ENCODE assay signal across 9 cellular contexts in genomic region chr19:44943801-44944249, GRCh38. TPM values are rescaled to one million over a fixed set of nuclear protein-coding genes. Genes with fewer than 3 reads are reported as not detected.
DNase-seq lines count a peak whose midpoint lies in the region; ATAC-seq and TF ChIP-seq lines count a peak whose summit lies in the region.
"Had no signal": no experiment of that assay in that cellular context is flagged by ENCODE, and none has a peak within 500 bp of the region (broad histone marks: within the 10 kb centered on the region; RNA-seq: fewer than 3 reads in every experiment).

No MANE protein-coding gene starts in this region.

- TF ChIP-seq CTCF in HL-60 (IDR thresholded peaks at IDR 0.05; ENCODE audit: insufficient read depth, low read length) (no peak), dorsolateral prefrontal cortex (IDR thresholded peaks at IDR 0.05 in 54 of 56, conservative IDR thresholded peaks at IDR 0.05 in 2 of 56; ENCODE audit: low read depth in 1 of 56, partially characterized antibody in 56 of 56) (no peak)

- DNase-seq in HL-60 (ENCODE audit: low read depth in 1 of 2, low spot score in 1 of 2) (peak; percentile 67 to 85), dorsolateral prefrontal cortex (peak in 9 of 10 donors; percentile 24 to 64 (median 57)), sciatic nerve (ENCODE audit: low spot score) (peak; percentile 81), NCI-H1436 treated with DMSO at 0.1 percent for 48 hours (lab: John Stamatoyannopoulos, UW) (no peak)
- no peak for DNase-seq in NK-92 treated with Interleukin-12 subunit alpha and Interleukin-12 subunit beta, amount 100 ng/mL, for 24 hours (lab: John Stamatoyannopoulos, UW)
- no peak for DNase-seq in activated naive CD4-positive, alpha-beta T cell (lab: John Stamatoyannopoulos, UW)

- H3K27me3 ChIP-seq in HL-60 (ENCODE audit: insufficient read depth, poor library complexity, severe bottlenecking) (no peaks in the 10 kb centered on the region), dorsolateral prefrontal cortex (no peaks in the 10 kb centered on the region)

- ATAC-seq in GM18511 (IDR thresholded peaks at IDR 0.05; ENCODE audit: unreplicated experiment) (peak; percentile 83), sciatic nerve (peak; percentile 83), HG03442 (IDR thresholded peaks at IDR 0.05; ENCODE audit: unreplicated experiment) (no peak)

- intact Hi-C loops in dorsolateral prefrontal cortex (cut with DNase I), result no loop called here
- intact Hi-C loops in sciatic nerve (cut with DNase I), result no loop called here

- H3K27ac ChIP-seq in HL-60 (replicated peaks), result peak overlapping the region; percentile 50
- peak overlapping the region in 17 of 59 donors; percentile 4 to 61 (median 31) for H3K27ac ChIP-seq in dorsolateral prefrontal cortex

- no peak overlapping the region for H3K4me3 ChIP-seq in HL-60 (replicated peaks; ENCODE audit: insufficient read depth, low read length)
- H3K4me3 ChIP-seq in dorsolateral prefrontal cortex, result no peak overlapping the region

RNA-seq across cellular contexts. Expression of gene APOC4, which starts 1.8 kb away (rescaled TPM):
- total RNA-seq in dorsolateral prefrontal cortex (1 to 10 TPM in 3 of 120 experiments, not detected in 117; 1.2 to 1.6 (median 1.3) TPM), sciatic nerve (not detected)
- total RNA-seq: NCI-H460 had no signal

RNA-seq across cellular contexts. Expression of gene APOC2, which starts 2.0 kb away (rescaled TPM):
- total RNA-seq in dorsolateral prefrontal cortex (10 to 100 TPM in 73 of 120 experiments, 1 to 10 TPM in 46, not detected in 1; 2.0 to 48.6 (median 11.6) TPM), sciatic nerve (4.2 TPM)
- total RNA-seq: NCI-H460 had no signal

RNA-seq across cellular contexts. Expression of gene CLPTM1, which starts 11.4 kb away (rescaled TPM):
- total RNA-seq in dorsolateral prefrontal cortex (100 to 1,000 TPM; 131 to 199 (median 164) TPM), sciatic nerve (105 TPM)

RNA-seq across cellular contexts. Expression of gene APOC1, which starts 29.4 kb away (rescaled TPM):
- total RNA-seq in dorsolateral prefrontal cortex (10 to 100 TPM in 113 of 120 experiments, 1 to 10 TPM in 7; 2.2 to 88.6 (median 22.5) TPM), sciatic nerve (29.0 TPM)

RNA-seq across cellular contexts. Expression of gene APOE, which starts 38.2 kb away (rescaled TPM):
- total RNA-seq in dorsolateral prefrontal cortex (1,000 to 10,000 TPM in 1 of 120 experiments, 100 to 1,000 TPM in 119; 258 to 1,236 (median 470) TPM), sciatic nerve (79.3 TPM)

Comparison
In these comparisons a context has a peak if more than half of its experiments do, and no peak if none do; other contexts are left out.
1. DNase-seq: peak in HL-60 (2 of 2), dorsolateral prefrontal cortex (9 of 10) and sciatic nerve (single experiment); none in NK-92 treated with Interleukin-12 subunit alpha and Interleukin-12 subunit beta, amount 100 ng/mL, for 24 hours (single experiment), NCI-H1436 treated with DMSO at 0.1 percent for 48 hours (single experiment) and activated naive CD4-positive, alpha-beta T cell (0 of 4).